In genomic region chr17:42553866-42554249, GRCh38 we compare ENCODE assay signal across 6 cellular contexts. TPM values are rescaled to one million over a fixed set of nuclear protein-coding genes. Genes with fewer than 3 reads are reported as not detected.
DNase-seq lines count a peak whose midpoint lies in the region; TF ChIP-seq lines count a peak whose summit lies in the region.

No MANE protein-coding gene starts in this region.

- DNase-seq in mesothelial cell of epicardium (ENCODE audit: low spot score in 2 of 2, unreplicated experiment in 2 of 2) (no peak), mesenteric fat pad (ENCODE audit: low spot score) (no peak), NCI-H526 (lab: John Stamatoyannopoulos, UW) (no peak), NCI-H446 treated with DMSO at 0.1 percent for 48 hours (lab: John Stamatoyannopoulos, UW) (no peak)

- H3K27me3 Mint-ChIP-seq in activated naive CD8-positive, alpha-beta T cell: no peaks in the 10 kb centered on the region
- H3K27me3 Mint-ChIP-seq in mesothelial cell of epicardium (ENCODE audit: low read depth): no peaks in the 10 kb centered on the region

- H3K4me1 Mint-ChIP-seq in activated naive CD8-positive, alpha-beta T cell (ENCODE audit: low read depth): peaks cover 24% of the 10 kb centered on the region
- peaks cover 22% of the 10 kb centered on the region for H3K4me1 Mint-ChIP-seq in mesothelial cell of epicardium

- peak overlapping the region; percentile 88 for H3K27ac Mint-ChIP-seq in activated naive CD8-positive, alpha-beta T cell
- H3K27ac Mint-ChIP-seq in mesothelial cell of epicardium: peak overlapping the region; percentile 96

- peak; percentile 6 for TF ChIP-seq CTCF in GM12873 (IDR thresholded peaks at IDR 0.05; ENCODE audit: insufficient read depth, low read depth, low read length, missing control alignments)
- TF ChIP-seq CTCF in mesothelial cell of epicardium (IDR thresholded peaks at IDR 0.05; ENCODE audit: unreplicated experiment): no peak

- no peaks in the 10 kb centered on the region for H3K9me3 Mint-ChIP-seq in activated naive CD8-positive, alpha-beta T cell (ENCODE audit: low read depth)
- no peaks in the 10 kb centered on the region for H3K9me3 Mint-ChIP-seq in mesothelial cell of epicardium

- H3K36me3 Mint-ChIP-seq in activated naive CD8-positive, alpha-beta T cell: no peaks in the 10 kb centered on the region
- no peaks in the 10 kb centered on the region for H3K36me3 Mint-ChIP-seq in mesothelial cell of epicardium

- peak overlapping the region; percentile 89 for H3K4me3 Mint-ChIP-seq in activated naive CD8-positive, alpha-beta T cell
- H3K4me3 Mint-ChIP-seq in mesothelial cell of epicardium: peak overlapping the region; percentile 88

RNA-seq across cellular contexts. Expression of gene HSD17B1, which starts 1.1 kb away (rescaled TPM):
- total RNA-seq in mesothelial cell of epicardium: 1.6 to 3.0 TPM (median 2.2 TPM) in 3 replicates
- 3.2 TPM for total RNA-seq in mesenteric fat pad

RNA-seq across cellular contexts. Expression of gene COASY, which starts 8.1 kb away (rescaled TPM):
- 60.7 to 62.0 TPM (median 61.4 TPM) in 3 replicates for total RNA-seq in mesothelial cell of epicardium
- 57.3 TPM for total RNA-seq in mesenteric fat pad

RNA-seq across cellular contexts. Expression of gene MLX, which starts 13.0 kb away (rescaled TPM):
- total RNA-seq in mesothelial cell of epicardium (26.1 to 27.8 TPM (median 27.0 TPM) in 3 replicates), mesenteric fat pad (50.6 TPM)

RNA-seq across cellular contexts. Expression of gene NAGLU, which starts 17.8 kb away (rescaled TPM):
- 31.0 to 31.9 TPM (median 31.5 TPM) in 3 replicates for total RNA-seq in mesothelial cell of epicardium
- 58.7 TPM for total RNA-seq in mesenteric fat pad

RNA-seq across cellular contexts. Expression of gene PSMC3IP, which starts 23.7 kb away (rescaled TPM):
- total RNA-seq in mesothelial cell of epicardium: 8.3 to 9.8 TPM (median 9.7 TPM) in 3 replicates
- 2.2 TPM for total RNA-seq in mesenteric fat pad
